Comparison of ENCODE assay signal across 10 cellular contexts in the genomic region with DNA sequence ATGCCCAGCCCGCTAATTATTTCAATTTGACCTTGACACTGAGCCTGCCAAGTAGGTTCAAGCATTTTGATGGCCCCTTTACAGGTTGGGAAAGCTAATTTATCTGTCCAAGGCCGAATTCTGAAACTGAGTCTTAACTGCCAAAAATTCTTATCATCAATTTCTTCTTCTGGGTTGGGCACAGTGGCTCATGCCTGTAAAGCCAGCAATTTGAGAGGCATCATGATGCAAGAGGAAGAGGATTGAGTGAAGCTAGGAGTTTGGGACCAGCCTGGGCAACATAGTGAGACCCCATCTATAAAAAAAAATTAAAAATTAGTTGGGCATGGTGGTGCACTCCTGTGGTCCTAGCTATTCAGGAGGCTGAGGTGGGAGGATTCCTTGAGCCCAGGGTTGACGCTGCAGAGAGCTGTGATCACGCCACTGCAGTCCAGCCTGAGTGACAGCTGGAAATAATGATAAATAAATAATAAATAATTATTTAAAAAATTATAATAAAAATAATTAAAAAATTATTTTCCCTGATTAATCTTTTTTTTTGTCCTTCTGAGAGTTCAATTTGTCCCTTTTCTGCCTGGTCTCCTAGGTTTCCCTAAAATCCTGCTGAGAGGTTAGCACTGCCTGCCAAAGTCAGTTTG. TPM values are rescaled to one million over a fixed set of nuclear protein-coding genes. Genes with fewer than 3 reads are reported as not detected.
DNase-seq lines count a peak whose midpoint lies in the region; ATAC-seq, FAIRE-seq and TF ChIP-seq lines count a peak whose summit lies in the region.
"Had no signal": no experiment of that assay in that cellular context is flagged by ENCODE, and none has a peak within 500 bp of the region (broad histone marks: within the 10 kb centered on the region; RNA-seq: fewer than 3 reads in every experiment).

No MANE protein-coding gene starts in this region.

- peaks cover 53% of the 10 kb centered on the region for H3K4me1 ChIP-seq in CD4-positive, alpha-beta memory T cell (ENCODE audit: insufficient read depth, low read length)
- H3K4me1 ChIP-seq in PC-3 (ENCODE audit: insufficient read depth, low read length) (peaks cover 28% of the 10 kb centered on the region), endodermal cell (ENCODE audit: control insufficient read depth, insufficient read depth, low read length) (peaks cover 11% of the 10 kb centered on the region), neural progenitor cell (peaks cover 29% of the 10 kb centered on the region)

- ATAC-seq in PC-3 (no peak), HG03135 (IDR thresholded peaks at IDR 0.05; ENCODE audit: unreplicated experiment) (no peak)
- no peak for ATAC-seq in naive thymus-derived CD8-positive, alpha-beta T cell

- H3K27ac ChIP-seq in CD4-positive, alpha-beta memory T cell (ENCODE audit: low read depth, low read length) = no peak overlapping the region
- peak overlapping the region; percentile 93 for H3K27ac ChIP-seq in PC-3 (ENCODE audit: low read length)
- H3K27ac ChIP-seq in endodermal cell (ENCODE audit: low read depth, low read length) = peak overlapping the region; percentile 89
- no peak overlapping the region for H3K27ac ChIP-seq in neural progenitor cell

- peaks cover 13% of the 10 kb centered on the region for H4K20me1 ChIP-seq in PC-3 (ENCODE audit: low read length)
- H4K20me1 ChIP-seq in neural progenitor cell (ENCODE audit: low read depth) = peaks cover 25% of the 10 kb centered on the region

- peaks cover 36% of the 10 kb centered on the region for H3K79me2 ChIP-seq in PC-3 (ENCODE audit: low read length)
- peaks cover 36% of the 10 kb centered on the region for H3K79me2 ChIP-seq in neural progenitor cell (ENCODE audit: low read depth)

- intact Hi-C loops in CD4-positive, alpha-beta memory T cell (cut with micrococcal nuclease) = no loop called here
- intact Hi-C loops in PC-3 (cut with micrococcal nuclease) = no loop called here

- 99 to 100% methylated on average over 1 to 3 of the region's 4 CpGs for WGBS in endodermal cell (ENCODE audit: insufficient coverage in 1 of 2, insufficient read length in 1 of 2), 2 experiments

- H3K4me1 Mint-ChIP-seq in CD4-positive, alpha-beta memory T cell = peaks cover 19 to 52% (median 30%) of the 10 kb centered on the region in 4 donors
- H3K4me1 Mint-ChIP-seq in endodermal cell (peaks cover 18% of the 10 kb centered on the region), neural progenitor cell (peaks cover 29% of the 10 kb centered on the region)
- H3K4me1 Mint-ChIP-seq in naive thymus-derived CD8-positive, alpha-beta T cell = peaks cover 6 to 39% (median 31%) of the 10 kb centered on the region in 4 donors

- H3K4me2 ChIP-seq in PC-3 (ENCODE audit: low read length) (peak overlapping the region; percentile 85), neural progenitor cell (no peak overlapping the region)

- no peaks in the 10 kb centered on the region for H3K27me3 ChIP-seq in CD4-positive, alpha-beta memory T cell (ENCODE audit: insufficient read depth, low read length)
- H3K27me3 ChIP-seq in PC-3 (ENCODE audit: low read length) (no peaks in the 10 kb centered on the region), endodermal cell (ENCODE audit: control insufficient read depth, insufficient read depth, low read length, poor library complexity, severe bottlenecking) (no peaks in the 10 kb centered on the region), neural progenitor cell (no peaks in the 10 kb centered on the region)

- POLR2A ChIA-PET in CD4-positive, alpha-beta memory T cell (lab: Charles Lee; ENCODE audit: partially characterized antibody) = interaction anchor here (0.7 to 5.7 kb wide), 4 partner anchors 13 to 53 kb away, joined by 4 to 50 read pairs (median 24); no protein-coding TSS in a partner anchor
- POLR2A ChIA-PET in PC-3 (lab: Charles Lee; ENCODE audit: unreplicated experiment) = no interaction called here
- POLR2A ChIA-PET in naive thymus-derived CD8-positive, alpha-beta T cell (lab: Charles Lee) = interaction anchor here (0.7 to 1.5 kb wide), 3 partner anchors 8 to 128 kb away, joined by 3 to 4 read pairs (median 3); partner anchors contain the start of gene SMARCA4

- H2AFZ ChIP-seq in PC-3 (ENCODE audit: low read length) (0 out of 2 replicates have a peak overlapping the region, but pooled peaks have one; percentile 3), neural progenitor cell (replicated peaks) (no peak overlapping the region)

- no peaks in the 10 kb centered on the region for H3K9me3 Mint-ChIP-seq in CD4-positive, alpha-beta memory T cell
- no peaks in the 10 kb centered on the region for H3K9me3 Mint-ChIP-seq in endodermal cell
- H3K9me3 Mint-ChIP-seq in neural progenitor cell = no peaks in the 10 kb centered on the region
- H3K9me3 Mint-ChIP-seq in naive thymus-derived CD8-positive, alpha-beta T cell = no peaks in the 10 kb centered on the region

- H3K4me3 Mint-ChIP-seq in CD4-positive, alpha-beta memory T cell = peak overlapping the region in 2 of 8 donors; percentile 4 to 45
- H3K4me3 Mint-ChIP-seq in endodermal cell (peak overlapping the region; percentile 92), neural progenitor cell (peak overlapping the region; percentile 94)
- peak overlapping the region in 2 of 10 donors; percentile 30 to 90 for H3K4me3 Mint-ChIP-seq in naive thymus-derived CD8-positive, alpha-beta T cell

- CTCF ChIA-PET in CD4-positive, alpha-beta memory T cell (lab: Charles Lee; ENCODE audit: partially characterized antibody) = interaction anchor here (1.1 to 7.8 kb wide), 4 partner anchors 21 to 52 kb away, joined by 3 to 39 read pairs (median 16); no protein-coding TSS in a partner anchor
- CTCF ChIA-PET in PC-3 (lab: Charles Lee) = no interaction called here

- no peak for DNase-seq in CD4-positive, alpha-beta memory T cell
- DNase-seq in PC-3 = no peak
- DNase-seq in endodermal cell = no peak
- no peak for DNase-seq in neural progenitor cell (ENCODE audit: low spot score)
- DNase-seq in GM19239 (ENCODE audit: insufficient read length, low spot score) = no peak
- DNase-seq in naive thymus-derived CD8-positive, alpha-beta T cell = no peak
- DNase-seq in inferior parietal cortex (ENCODE audit: extremely low spot score) = no peak
- DNase-seq: activated gamma-delta T cell, EL had no signal

- H3K9me2 ChIP-seq in PC-3 (replicated peaks; ENCODE audit: low read length) = no peaks in the 10 kb centered on the region

- peaks cover 0 to 10% of the 10 kb centered on the region in 2 donors for H3K36me3 Mint-ChIP-seq in CD4-positive, alpha-beta memory T cell
- H3K36me3 Mint-ChIP-seq in endodermal cell (ENCODE audit: low read depth) (peaks cover 7% of the 10 kb centered on the region), neural progenitor cell (peaks cover 6% of the 10 kb centered on the region)
- H3K36me3 Mint-ChIP-seq in naive thymus-derived CD8-positive, alpha-beta T cell = no peaks in the 10 kb centered on the region

- peak overlapping the region in 4 of 7 donors; percentile 90 to 97 (median 92) for H3K27ac Mint-ChIP-seq in CD4-positive, alpha-beta memory T cell
- H3K27ac Mint-ChIP-seq in endodermal cell = peak overlapping the region; percentile 99
- H3K27ac Mint-ChIP-seq in neural progenitor cell = peak overlapping the region; percentile 98
- H3K27ac Mint-ChIP-seq in naive thymus-derived CD8-positive, alpha-beta T cell = peak overlapping the region in 2 of 10 donors; percentile 56 to 94

- no peak for FAIRE-seq in GM19239 (lab: Jason Lieb, UNC)

- no peak overlapping the region for H3K4me3 ChIP-seq in CD4-positive, alpha-beta memory T cell (ENCODE audit: low read length in 2 of 2)
- H3K4me3 ChIP-seq in PC-3 (ENCODE audit: low read length) = peak overlapping the region; percentile 89
- H3K4me3 ChIP-seq in endodermal cell (ENCODE audit: low read length) = no peak overlapping the region
- no peak overlapping the region for H3K4me3 ChIP-seq in neural progenitor cell

- H3K9me3 ChIP-seq in CD4-positive, alpha-beta memory T cell (ENCODE audit: control insufficient read depth in 1 of 2, low read length in 2 of 2) = no peaks in the 10 kb centered on the region
- H3K9me3 ChIP-seq in PC-3 (ENCODE audit: low read length) (no peaks in the 10 kb centered on the region), endodermal cell (ENCODE audit: control insufficient read depth, low read length) (no peaks in the 10 kb centered on the region), neural progenitor cell (ENCODE audit: low read depth) (no peaks in the 10 kb centered on the region)

- TF ChIP-seq CTCF in PC-3 (conservative IDR thresholded peaks at IDR 0.05; ENCODE audit: low read depth, low read length) = no peak
- TF ChIP-seq CTCF in endodermal cell (conservative IDR thresholded peaks at IDR 0.05) = no peak
- TF ChIP-seq CTCF in neural progenitor cell (IDR thresholded peaks at IDR 0.05) = no peak

- H3K27me3 Mint-ChIP-seq in CD4-positive, alpha-beta memory T cell = no peaks in the 10 kb centered on the region
- H3K27me3 Mint-ChIP-seq in endodermal cell (ENCODE audit: insufficient read depth) = no peaks in the 10 kb centered on the region
- H3K27me3 Mint-ChIP-seq in neural progenitor cell (ENCODE audit: insufficient read depth, low read depth) = peaks cover 7% of the 10 kb centered on the region
- no peaks in the 10 kb centered on the region for H3K27me3 Mint-ChIP-seq in naive thymus-derived CD8-positive, alpha-beta T cell

- BruUV-seq in PC-3 (replicated peaks; lab: Mats Ljungman, UMichigan) = no TSS peak

- H3F3A ChIP-seq in PC-3 (ENCODE audit: low read length, unreplicated experiment) (peaks cover 9% of the 10 kb centered on the region), neural progenitor cell (ENCODE audit: low read depth) (peaks cover 28% of the 10 kb centered on the region)

- peak overlapping the region; percentile 98 for H3K9ac ChIP-seq in PC-3 (ENCODE audit: low read length)
- H3K9ac ChIP-seq in endodermal cell (ENCODE audit: extremely low read depth, low read length, poor library complexity, severe bottlenecking) = peak overlapping the region; percentile 92
- H3K9ac ChIP-seq in neural progenitor cell = no peak overlapping the region

- no peaks in the 10 kb centered on the region for H3K36me3 ChIP-seq in CD4-positive, alpha-beta memory T cell (ENCODE audit: insufficient read depth, low read length)
- peaks cover 12% of the 10 kb centered on the region for H3K36me3 ChIP-seq in PC-3 (ENCODE audit: low read depth, low read length)
- H3K36me3 ChIP-seq in endodermal cell (ENCODE audit: control insufficient read depth, insufficient read depth, low read length) = peaks cover 13% of the 10 kb centered on the region
- no peaks in the 10 kb centered on the region for H3K36me3 ChIP-seq in neural progenitor cell

RNA-seq across cellular contexts. Expression of gene LDLR, which starts 1.3 kb away (rescaled TPM):
- total RNA-seq in CD4-positive, alpha-beta memory T cell = 10 to 100 TPM; 25.8 to 27.0 TPM
- polyA plus RNA-seq in CD4-positive, alpha-beta memory T cell = 1 to 10 TPM; 4.4 to 5.0 TPM
- total RNA-seq in PC-3 (2014; rRNA removed) = 302 and 349 TPM in 2 replicates
- 100 to 1,000 TPM in 1 of 2 donors, 10 to 100 TPM in 1; 61.0 to 101 TPM for total RNA-seq in endodermal cell
- 105 TPM for polyA plus RNA-seq in endodermal cell (2013, experiment 1 of 2)
- 103 TPM for polyA plus RNA-seq in endodermal cell (2013, experiment 2 of 2)
- total RNA-seq in neural progenitor cell (ENCODE audit: low replicate concordance) = 39.3 and 78.0 TPM in 2 replicates
- 10 to 100 TPM; 17.8 to 22.8 TPM for total RNA-seq in naive thymus-derived CD8-positive, alpha-beta T cell
- polyA plus RNA-seq in naive thymus-derived CD8-positive, alpha-beta T cell = 1 to 10 TPM; 3.2 to 7.7 (median 7.1) TPM

Comparison
In these comparisons a context has a peak if more than half of its experiments do, and no peak if none do; other contexts are left out.
1. H3K27ac ChIP-seq: peak in PC-3 (single experiment) and endodermal cell (single experiment); none in CD4-positive, alpha-beta memory T cell (single experiment) and neural progenitor cell (single experiment).